Comparison of ENCODE assay signal across 1 cellular context in the genomic region with DNA sequence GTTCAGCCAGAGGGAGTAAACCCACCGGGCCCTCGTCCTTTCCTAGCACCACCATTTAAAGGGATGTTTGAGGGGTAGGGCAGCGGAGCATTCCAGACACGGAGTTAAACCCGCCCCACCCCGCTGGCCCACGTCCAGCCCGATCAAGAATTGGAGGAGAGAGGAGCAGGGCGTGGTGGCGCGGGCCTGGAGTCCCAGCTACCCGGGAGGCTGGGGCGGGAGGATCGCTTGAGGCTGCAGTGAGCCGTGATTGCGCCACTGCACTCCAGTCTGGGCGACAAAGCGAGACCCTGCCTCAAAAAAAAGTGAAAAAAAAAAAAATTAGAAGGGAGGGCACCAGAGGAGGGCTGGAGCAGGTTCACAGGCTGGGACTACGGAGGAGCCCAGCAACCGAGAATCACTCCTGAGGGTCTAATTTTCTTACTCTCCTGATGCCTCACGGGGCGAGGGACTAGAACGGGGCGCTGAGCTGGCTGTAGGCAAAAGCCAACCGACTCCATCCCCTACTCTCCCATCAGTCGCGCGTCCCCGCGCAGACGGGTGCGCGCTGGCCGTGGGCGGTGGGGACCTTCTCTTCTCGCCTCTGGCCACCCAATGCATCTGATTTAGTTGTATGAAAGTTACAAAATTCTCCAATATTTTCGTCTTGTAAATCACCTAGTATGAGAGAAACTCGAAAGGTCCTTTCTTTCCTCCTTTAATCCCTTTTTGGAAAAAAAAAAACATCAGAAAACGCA.
A peak's percentile ranks its signal among the peaks of the same experiment; 100 is the strongest.
TF ChIP-seq lines count a peak whose summit lies in the region.

No MANE protein-coding gene starts in this region.

TF ChIP-seq in K562, 482 proteins besides CTCF, POLR2A, EP300 and RAD21 (continued from another document and continues in another):
- TF ChIP-seq, protein P1, sequence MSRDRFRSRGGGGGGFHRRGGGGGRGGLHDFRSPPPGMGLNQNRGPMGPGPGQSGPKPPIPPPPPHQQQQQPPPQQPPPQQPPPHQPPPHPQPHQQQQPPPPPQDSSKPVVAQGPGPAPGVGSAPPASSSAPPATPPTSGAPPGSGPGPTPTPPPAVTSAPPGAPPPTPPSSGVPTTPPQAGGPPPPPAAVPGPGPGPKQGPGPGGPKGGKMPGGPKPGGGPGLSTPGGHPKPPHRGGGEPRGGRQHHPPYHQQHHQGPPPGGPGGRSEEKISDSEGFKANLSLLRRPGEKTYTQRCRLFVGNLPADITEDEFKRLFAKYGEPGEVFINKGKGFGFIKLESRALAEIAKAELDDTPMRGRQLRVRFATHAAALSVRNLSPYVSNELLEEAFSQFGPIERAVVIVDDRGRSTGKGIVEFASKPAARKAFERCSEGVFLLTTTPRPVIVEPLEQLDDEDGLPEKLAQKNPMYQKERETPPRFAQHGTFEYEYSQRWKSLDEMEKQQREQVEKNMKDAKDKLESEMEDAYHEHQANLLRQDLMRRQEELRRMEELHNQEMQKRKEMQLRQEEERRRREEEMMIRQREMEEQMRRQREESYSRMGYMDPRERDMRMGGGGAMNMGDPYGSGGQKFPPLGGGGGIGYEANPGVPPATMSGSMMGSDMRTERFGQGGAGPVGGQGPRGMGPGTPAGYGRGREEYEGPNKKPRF (IDR thresholded peaks at IDR 0.05; ENCODE audit: low read depth, low read length): no peak
- TF ChIP-seq SMAD1 (IDR thresholded peaks at IDR 0.05; ENCODE audit: low read depth, low read length, partially characterized antibody) (peak; percentile 76), MYC (IDR thresholded peaks at IDR 0.05; ENCODE audit: low read depth, low read length) (no peak; the same call in 1 of the 2 replicates), MYC (CRISPR knock-in tag; IDR thresholded peaks at IDR 0.05; ENCODE audit: borderline replicate concordance, low read depth) (peak; percentile 77; the same call in 1 of the 2 replicates), RBM34 (IDR thresholded peaks at IDR 0.05; ENCODE audit: borderline replicate concordance, insufficient read depth, low read length) (no peak), NR1H2 (CRISPR knock-in tag; IDR thresholded peaks at IDR 0.05) (peak; percentile 11; the same call in 1 of the 2 replicates), SAFB2 (IDR thresholded peaks at IDR 0.05; ENCODE audit: borderline replicate concordance, low read depth, low read length, severe bottlenecking) (no peak), CHD4 (IDR thresholded peaks at IDR 0.05; ENCODE audit: insufficient read depth, insufficient replicate concordance, low read depth, low read length, poor library complexity, severe bottlenecking) (no peak), ZNF121 (CRISPR knock-in tag; conservative IDR thresholded peaks at IDR 0.05) (peak; percentile 71), TBP (optimal IDR thresholded peaks at IDR 0.05; ENCODE audit: low read depth, low read length) (no peak), PHB (CRISPR knock-in tag; IDR thresholded peaks at IDR 0.05) (no peak; the same call in 1 of the 2 replicates), ZNF354B (CRISPR knock-in tag; IDR thresholded peaks at IDR 0.05) (no peak), FOXJ3 (CRISPR knock-in tag; IDR thresholded peaks at IDR 0.05) (no peak), MTF1 (CRISPR knock-in tag; IDR thresholded peaks at IDR 0.05; ENCODE audit: borderline replicate concordance) (no peak), ATF7 (IDR thresholded peaks at IDR 0.05) (no peak), GTF2E2 (tag; IDR thresholded peaks at IDR 0.05) (no peak; the same call in 1 of the 2 replicates), E2F3 (CRISPR knock-in tag; IDR thresholded peaks at IDR 0.05) (no peak), HLTF (IDR thresholded peaks at IDR 0.05) (peak; percentile 95), CBX3 (IDR thresholded peaks at IDR 0.05; ENCODE audit: borderline replicate concordance in 1 of 2, low read length in 2 of 2) (peak in 1 of 2 experiments; percentile 20; a peak in 1 of 3 replicates), PTTG1 (tag; IDR thresholded peaks at IDR 0.05; ENCODE audit: low read depth) (no peak), DMBX1 (CRISPR knock-in tag; IDR thresholded peaks at IDR 0.05; ENCODE audit: borderline replicate concordance) (peak; percentile 83), OTX1 (CRISPR knock-in tag; IDR thresholded peaks at IDR 0.05) (0 out of 2 replicates have a peak, but pooled peaks have one; percentile 42), ZNF24 (IDR thresholded peaks at IDR 0.05) (no peak), SMARCA5 (IDR thresholded peaks at IDR 0.05) (peak; percentile 96), MAZ (CRISPR knock-in tag; conservative IDR thresholded peaks at IDR 0.05 in 1 of 2, IDR thresholded peaks at IDR 0.05 in 1 of 2) (peak; percentile 56 to 61; a peak in 3 of 4 replicates), RFX5 (IDR thresholded peaks at IDR 0.05; ENCODE audit: low read depth, low read length) (no peak), WHSC1 (IDR thresholded peaks at IDR 0.05; ENCODE audit: low read length) (no peak), GABPB1 (CRISPR knock-in tag; IDR thresholded peaks at IDR 0.05) (peak; percentile 51), ZKSCAN3 (CRISPR knock-in tag; IDR thresholded peaks at IDR 0.05) (no peak), PML (IDR thresholded peaks at IDR 0.05; ENCODE audit: low read length) (peak; percentile 17; the same call in 1 of the 2 replicates), XRCC3 (IDR thresholded peaks at IDR 0.05) (no peak), ZC3H11A (IDR thresholded peaks at IDR 0.05; ENCODE audit: low read depth, low read length) (peak; percentile 20; the same call in 1 of the 2 replicates), SRF (CRISPR knock-in tag; IDR thresholded peaks at IDR 0.05) (0 out of 4 replicates have a peak, but pooled peaks of 1 of the 2 experiments have one; percentile 4), GATAD2B (IDR thresholded peaks at IDR 0.05; ENCODE audit: borderline replicate concordance) (no peak)
- TF ChIP-seq, protein P2, sequence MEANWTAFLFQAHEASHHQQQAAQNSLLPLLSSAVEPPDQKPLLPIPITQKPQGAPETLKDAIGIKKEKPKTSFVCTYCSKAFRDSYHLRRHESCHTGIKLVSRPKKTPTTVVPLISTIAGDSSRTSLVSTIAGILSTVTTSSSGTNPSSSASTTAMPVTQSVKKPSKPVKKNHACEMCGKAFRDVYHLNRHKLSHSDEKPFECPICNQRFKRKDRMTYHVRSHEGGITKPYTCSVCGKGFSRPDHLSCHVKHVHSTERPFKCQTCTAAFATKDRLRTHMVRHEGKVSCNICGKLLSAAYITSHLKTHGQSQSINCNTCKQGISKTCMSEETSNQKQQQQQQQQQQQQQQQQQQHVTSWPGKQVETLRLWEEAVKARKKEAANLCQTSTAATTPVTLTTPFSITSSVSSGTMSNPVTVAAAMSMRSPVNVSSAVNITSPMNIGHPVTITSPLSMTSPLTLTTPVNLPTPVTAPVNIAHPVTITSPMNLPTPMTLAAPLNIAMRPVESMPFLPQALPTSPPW (CRISPR knock-in tag; IDR thresholded peaks at IDR 0.05): no peak
- TF ChIP-seq, protein P3, sequence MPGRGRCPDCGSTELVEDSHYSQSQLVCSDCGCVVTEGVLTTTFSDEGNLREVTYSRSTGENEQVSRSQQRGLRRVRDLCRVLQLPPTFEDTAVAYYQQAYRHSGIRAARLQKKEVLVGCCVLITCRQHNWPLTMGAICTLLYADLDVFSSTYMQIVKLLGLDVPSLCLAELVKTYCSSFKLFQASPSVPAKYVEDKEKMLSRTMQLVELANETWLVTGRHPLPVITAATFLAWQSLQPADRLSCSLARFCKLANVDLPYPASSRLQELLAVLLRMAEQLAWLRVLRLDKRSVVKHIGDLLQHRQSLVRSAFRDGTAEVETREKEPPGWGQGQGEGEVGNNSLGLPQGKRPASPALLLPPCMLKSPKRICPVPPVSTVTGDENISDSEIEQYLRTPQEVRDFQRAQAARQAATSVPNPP (IDR thresholded peaks at IDR 0.05; ENCODE audit: borderline replicate concordance, insufficient read depth, insufficient read length): no peak
- TF ChIP-seq, protein P4, sequence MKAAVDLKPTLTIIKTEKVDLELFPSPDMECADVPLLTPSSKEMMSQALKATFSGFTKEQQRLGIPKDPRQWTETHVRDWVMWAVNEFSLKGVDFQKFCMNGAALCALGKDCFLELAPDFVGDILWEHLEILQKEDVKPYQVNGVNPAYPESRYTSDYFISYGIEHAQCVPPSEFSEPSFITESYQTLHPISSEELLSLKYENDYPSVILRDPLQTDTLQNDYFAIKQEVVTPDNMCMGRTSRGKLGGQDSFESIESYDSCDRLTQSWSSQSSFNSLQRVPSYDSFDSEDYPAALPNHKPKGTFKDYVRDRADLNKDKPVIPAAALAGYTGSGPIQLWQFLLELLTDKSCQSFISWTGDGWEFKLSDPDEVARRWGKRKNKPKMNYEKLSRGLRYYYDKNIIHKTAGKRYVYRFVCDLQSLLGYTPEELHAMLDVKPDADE (conservative IDR thresholded peaks at IDR 0.05; ENCODE audit: control insufficient read depth, low read depth, low read length): no peak; the same call in 1 of the 2 replicates
- TF ChIP-seq, protein P5, sequence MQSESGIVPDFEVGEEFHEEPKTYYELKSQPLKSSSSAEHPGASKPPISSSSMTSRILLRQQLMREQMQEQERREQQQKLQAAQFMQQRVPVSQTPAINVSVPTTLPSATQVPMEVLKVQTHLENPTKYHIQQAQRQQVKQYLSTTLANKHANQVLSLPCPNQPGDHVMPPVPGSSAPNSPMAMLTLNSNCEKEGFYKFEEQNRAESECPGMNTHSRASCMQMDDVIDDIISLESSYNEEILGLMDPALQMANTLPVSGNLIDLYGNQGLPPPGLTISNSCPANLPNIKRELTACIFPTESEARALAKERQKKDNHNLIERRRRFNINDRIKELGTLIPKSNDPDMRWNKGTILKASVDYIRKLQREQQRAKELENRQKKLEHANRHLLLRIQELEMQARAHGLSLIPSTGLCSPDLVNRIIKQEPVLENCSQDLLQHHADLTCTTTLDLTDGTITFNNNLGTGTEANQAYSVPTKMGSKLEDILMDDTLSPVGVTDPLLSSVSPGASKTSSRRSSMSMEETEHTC (IDR thresholded peaks at IDR 0.05): 0 out of 2 replicates have a peak, but pooled peaks have one; percentile 41
- TF ChIP-seq, protein P6, sequence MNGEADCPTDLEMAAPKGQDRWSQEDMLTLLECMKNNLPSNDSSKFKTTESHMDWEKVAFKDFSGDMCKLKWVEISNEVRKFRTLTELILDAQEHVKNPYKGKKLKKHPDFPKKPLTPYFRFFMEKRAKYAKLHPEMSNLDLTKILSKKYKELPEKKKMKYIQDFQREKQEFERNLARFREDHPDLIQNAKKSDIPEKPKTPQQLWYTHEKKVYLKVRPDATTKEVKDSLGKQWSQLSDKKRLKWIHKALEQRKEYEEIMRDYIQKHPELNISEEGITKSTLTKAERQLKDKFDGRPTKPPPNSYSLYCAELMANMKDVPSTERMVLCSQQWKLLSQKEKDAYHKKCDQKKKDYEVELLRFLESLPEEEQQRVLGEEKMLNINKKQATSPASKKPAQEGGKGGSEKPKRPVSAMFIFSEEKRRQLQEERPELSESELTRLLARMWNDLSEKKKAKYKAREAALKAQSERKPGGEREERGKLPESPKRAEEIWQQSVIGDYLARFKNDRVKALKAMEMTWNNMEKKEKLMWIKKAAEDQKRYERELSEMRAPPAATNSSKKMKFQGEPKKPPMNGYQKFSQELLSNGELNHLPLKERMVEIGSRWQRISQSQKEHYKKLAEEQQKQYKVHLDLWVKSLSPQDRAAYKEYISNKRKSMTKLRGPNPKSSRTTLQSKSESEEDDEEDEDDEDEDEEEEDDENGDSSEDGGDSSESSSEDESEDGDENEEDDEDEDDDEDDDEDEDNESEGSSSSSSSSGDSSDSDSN (IDR thresholded peaks at IDR 0.05; ENCODE audit: borderline replicate concordance in 1 of 2, low read depth in 2 of 2, low read length in 2 of 2): 0 out of 4 replicates have a peak, but pooled peaks of 1 of the 2 experiments have one; percentile 9
- TF ChIP-seq, protein P7, sequence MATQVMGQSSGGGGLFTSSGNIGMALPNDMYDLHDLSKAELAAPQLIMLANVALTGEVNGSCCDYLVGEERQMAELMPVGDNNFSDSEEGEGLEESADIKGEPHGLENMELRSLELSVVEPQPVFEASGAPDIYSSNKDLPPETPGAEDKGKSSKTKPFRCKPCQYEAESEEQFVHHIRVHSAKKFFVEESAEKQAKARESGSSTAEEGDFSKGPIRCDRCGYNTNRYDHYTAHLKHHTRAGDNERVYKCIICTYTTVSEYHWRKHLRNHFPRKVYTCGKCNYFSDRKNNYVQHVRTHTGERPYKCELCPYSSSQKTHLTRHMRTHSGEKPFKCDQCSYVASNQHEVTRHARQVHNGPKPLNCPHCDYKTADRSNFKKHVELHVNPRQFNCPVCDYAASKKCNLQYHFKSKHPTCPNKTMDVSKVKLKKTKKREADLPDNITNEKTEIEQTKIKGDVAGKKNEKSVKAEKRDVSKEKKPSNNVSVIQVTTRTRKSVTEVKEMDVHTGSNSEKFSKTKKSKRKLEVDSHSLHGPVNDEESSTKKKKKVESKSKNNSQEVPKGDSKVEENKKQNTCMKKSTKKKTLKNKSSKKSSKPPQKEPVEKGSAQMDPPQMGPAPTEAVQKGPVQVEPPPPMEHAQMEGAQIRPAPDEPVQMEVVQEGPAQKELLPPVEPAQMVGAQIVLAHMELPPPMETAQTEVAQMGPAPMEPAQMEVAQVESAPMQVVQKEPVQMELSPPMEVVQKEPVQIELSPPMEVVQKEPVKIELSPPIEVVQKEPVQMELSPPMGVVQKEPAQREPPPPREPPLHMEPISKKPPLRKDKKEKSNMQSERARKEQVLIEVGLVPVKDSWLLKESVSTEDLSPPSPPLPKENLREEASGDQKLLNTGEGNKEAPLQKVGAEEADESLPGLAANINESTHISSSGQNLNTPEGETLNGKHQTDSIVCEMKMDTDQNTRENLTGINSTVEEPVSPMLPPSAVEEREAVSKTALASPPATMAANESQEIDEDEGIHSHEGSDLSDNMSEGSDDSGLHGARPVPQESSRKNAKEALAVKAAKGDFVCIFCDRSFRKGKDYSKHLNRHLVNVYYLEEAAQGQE (CRISPR knock-in tag; IDR thresholded peaks at IDR 0.05; ENCODE audit: low read depth): no peak
- TF ChIP-seq, protein P8, sequence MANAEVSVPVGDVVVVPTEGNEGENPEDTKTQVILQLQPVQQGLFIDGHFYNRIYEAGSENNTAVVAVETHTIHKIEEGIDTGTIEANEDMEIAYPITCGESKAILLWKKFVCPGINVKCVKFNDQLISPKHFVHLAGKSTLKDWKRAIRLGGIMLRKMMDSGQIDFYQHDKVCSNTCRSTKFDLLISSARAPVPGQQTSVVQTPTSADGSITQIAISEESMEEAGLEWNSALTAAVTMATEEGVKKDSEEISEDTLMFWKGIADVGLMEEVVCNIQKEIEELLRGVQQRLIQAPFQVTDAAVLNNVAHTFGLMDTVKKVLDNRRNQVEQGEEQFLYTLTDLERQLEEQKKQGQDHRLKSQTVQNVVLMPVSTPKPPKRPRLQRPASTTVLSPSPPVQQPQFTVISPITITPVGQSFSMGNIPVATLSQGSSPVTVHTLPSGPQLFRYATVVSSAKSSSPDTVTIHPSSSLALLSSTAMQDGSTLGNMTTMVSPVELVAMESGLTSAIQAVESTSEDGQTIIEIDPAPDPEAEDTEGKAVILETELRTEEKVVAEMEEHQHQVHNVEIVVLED (CRISPR knock-in tag; IDR thresholded peaks at IDR 0.05): no peak; the same call in 1 of the 2 replicates
- TF ChIP-seq, protein P9, sequence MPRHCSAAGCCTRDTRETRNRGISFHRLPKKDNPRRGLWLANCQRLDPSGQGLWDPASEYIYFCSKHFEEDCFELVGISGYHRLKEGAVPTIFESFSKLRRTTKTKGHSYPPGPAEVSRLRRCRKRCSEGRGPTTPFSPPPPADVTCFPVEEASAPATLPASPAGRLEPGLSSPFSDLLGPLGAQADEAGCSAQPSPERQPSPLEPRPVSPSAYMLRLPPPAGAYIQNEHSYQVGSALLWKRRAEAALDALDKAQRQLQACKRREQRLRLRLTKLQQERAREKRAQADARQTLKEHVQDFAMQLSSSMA (CRISPR knock-in tag; IDR thresholded peaks at IDR 0.05): no peak
